ENCODE assay signal across 14 cellular contexts in genomic region chr11:119618208-119618909, GRCh38.
DNase-seq lines count a peak whose midpoint lies in the region; ATAC-seq and TF ChIP-seq lines count a peak whose summit lies in the region.
"Had no signal": no experiment of that assay in that cellular context is flagged by ENCODE, and none has a peak within 500 bp of the region (broad histone marks: within the 10 kb centered on the region; RNA-seq: fewer than 3 reads in every experiment).

No MANE protein-coding gene starts in this region.

- H3K9me3 ChIP-seq in esophagus squamous epithelium: no peaks in the 10 kb centered on the region
- H3K9me3 ChIP-seq: breast epithelium had no signal

- peak; percentile 93 for DNase-seq in CD1c-positive myeloid dendritic cell (ENCODE audit: extremely low spot score)
- DNase-seq in NOMO-1 treated with dmso at 0.1 percent for 144 hours (lab: John Stamatoyannopoulos, UW; ENCODE audit: unreplicated experiment): peak; percentile 54
- peak; percentile 14 for DNase-seq in fibroblast of pulmonary artery (ENCODE audit: low read depth)
- DNase-seq in middle frontal gyrus (ENCODE audit: extremely low spot score, low spot score): peak; percentile 56
- no peak for DNase-seq in esophagus squamous epithelium (lab: John Stamatoyannopoulos, UW)
- no peak for DNase-seq in erythroblast (lab: John Stamatoyannopoulos, UW)
- no peak for DNase-seq in UCSD-AML1 (lab: John Stamatoyannopoulos, UW; ENCODE audit: unreplicated experiment)
- DNase-seq: activated T-cell treated with anti-CD3 and anti-CD28 coated beads, Interleukin-2, amount 50 U/mL, for 4 hours; NCI-H1694; PC-9; stimulated activated CD8-positive, alpha-beta memory T cell treated with anti-CD3 and anti-CD28 coated beads, Interleukin-4, amount 100 ng/mL, for 48 hours had no signal

- intact Hi-C loops in esophagus squamous epithelium (cut with DNase I): no loop called here

- WGBS in esophagus squamous epithelium, 2 donors: 58 to 64% methylated on average over 6 to 8 of the region's 8 CpGs

- TF ChIP-seq POLR2A in esophagus squamous epithelium (IDR thresholded peaks at IDR 0.05): no peak
- TF ChIP-seq POLR2A in erythroblast (IDR thresholded peaks at IDR 0.05; ENCODE audit: low read length): no peak

- H3K27ac ChIP-seq in esophagus squamous epithelium: no peak overlapping the region
- H3K27ac ChIP-seq: breast epithelium, PC-9 had no signal

- ATAC-seq in GM19324 (IDR thresholded peaks at IDR 0.05; ENCODE audit: low FRiP score, unreplicated experiment): no peak
- ATAC-seq: activated T-cell treated with anti-CD3 and anti-CD28 coated beads, Interleukin-2, amount 50 U/mL, for 4 hours had no signal

- no peak for TF ChIP-seq CTCF in fibroblast of pulmonary artery (IDR thresholded peaks at IDR 0.05; ENCODE audit: low read length, missing control alignments)
- no peak for TF ChIP-seq CTCF in esophagus squamous epithelium (IDR thresholded peaks at IDR 0.05)

- peaks cover 0 to 6% (median 0%) of the 10 kb centered on the region in 4 donors for H3K27me3 ChIP-seq in esophagus squamous epithelium
- H3K27me3 ChIP-seq: breast epithelium had no signal

- peaks cover 8 to 23% (median 12%) of the 10 kb centered on the region in 3 donors for H3K4me1 ChIP-seq in esophagus squamous epithelium
- H3K4me1 ChIP-seq: breast epithelium had no signal

- H3K36me3 ChIP-seq in esophagus squamous epithelium: no peaks in the 10 kb centered on the region
- H3K36me3 ChIP-seq: breast epithelium had no signal

- H3K4me3 ChIP-seq in fibroblast of pulmonary artery (replicated peaks; ENCODE audit: low read depth, low read length): no peak overlapping the region
- no peak overlapping the region for H3K4me3 ChIP-seq in esophagus squamous epithelium
- H3K4me3 ChIP-seq: breast epithelium, PC-9, skin epidermis had no signal

Comparison
In these comparisons a context has a peak if more than half of its experiments do, and no peak if none do; other contexts are left out.
1. DNase-seq: peak in CD1c-positive myeloid dendritic cell (single experiment), NOMO-1 treated with dmso at 0.1 percent for 144 hours (single experiment), fibroblast of pulmonary artery (single experiment) and middle frontal gyrus (single experiment); none in esophagus squamous epithelium (single experiment), erythroblast (0 of 2) and UCSD-AML1 (single experiment).